8 cellular contexts compared by ENCODE assay signal in genomic region chr19:3221576-3221975, GRCh38. TPM values are rescaled to one million over a fixed set of nuclear protein-coding genes. Genes with fewer than 3 reads are reported as not detected.
"Had no signal": no experiment of that assay in that cellular context is flagged by ENCODE, and none has a peak within 500 bp of the region (broad histone marks: within the 10 kb centered on the region; RNA-seq: fewer than 3 reads in every experiment).

No MANE protein-coding gene starts in this region.

RNA-seq across cellular contexts. Expression of gene CELF5, which starts 2.9 kb away (rescaled TPM):
- total RNA-seq: Peyer's patch, Right ventricle myocardium inferior, Right ventricle myocardium superior, RPMI7951, SJCRH30, SJSA1, SK-MEL-5 had no signal

RNA-seq across cellular contexts. Expression of gene S1PR4, which starts 43.0 kb away (rescaled TPM):
- total RNA-seq: RPMI7951, SJCRH30, SJSA1, SK-MEL-5 had no signal
- polyA plus RNA-seq: SK-N-SH had no signal
